ENCODE assay signal across 1 cellular context in the genomic region with DNA sequence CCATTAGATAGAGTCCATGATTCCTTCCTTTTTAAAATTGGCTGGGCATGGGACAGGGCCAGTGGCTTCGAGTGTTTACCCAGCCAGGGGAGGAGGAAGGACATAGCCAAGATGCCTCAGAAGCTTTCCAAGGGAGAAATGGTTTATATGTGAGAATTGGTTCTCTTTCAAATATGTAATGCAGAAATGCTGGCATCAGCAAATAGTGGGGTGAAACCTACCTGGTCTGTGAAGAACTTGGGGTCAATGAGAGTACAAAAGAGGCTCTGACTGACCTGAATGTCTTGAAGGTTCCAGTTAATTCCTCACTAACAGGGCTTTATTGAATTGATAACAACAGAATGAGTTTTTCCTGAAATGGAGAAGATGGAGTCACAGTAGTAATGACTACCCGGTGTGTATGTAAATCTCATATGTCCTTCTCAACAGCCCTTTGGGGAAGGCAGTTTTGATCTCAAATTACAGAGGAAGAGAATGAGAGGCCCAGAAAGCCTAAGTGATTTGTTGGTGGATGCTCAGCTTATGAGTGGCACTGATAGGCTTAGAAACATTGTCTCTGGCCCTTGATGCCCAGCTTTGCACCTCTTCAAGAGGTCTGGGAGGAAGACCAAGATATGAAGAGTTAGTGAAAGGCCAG.
TF ChIP-seq lines count a peak whose summit lies in the region.

No MANE protein-coding gene starts in this region.

TF ChIP-seq in HepG2, 621 proteins besides CTCF, POLR2A, EP300 and RAD21 (continued from another document):
- TF ChIP-seq, protein P1, sequence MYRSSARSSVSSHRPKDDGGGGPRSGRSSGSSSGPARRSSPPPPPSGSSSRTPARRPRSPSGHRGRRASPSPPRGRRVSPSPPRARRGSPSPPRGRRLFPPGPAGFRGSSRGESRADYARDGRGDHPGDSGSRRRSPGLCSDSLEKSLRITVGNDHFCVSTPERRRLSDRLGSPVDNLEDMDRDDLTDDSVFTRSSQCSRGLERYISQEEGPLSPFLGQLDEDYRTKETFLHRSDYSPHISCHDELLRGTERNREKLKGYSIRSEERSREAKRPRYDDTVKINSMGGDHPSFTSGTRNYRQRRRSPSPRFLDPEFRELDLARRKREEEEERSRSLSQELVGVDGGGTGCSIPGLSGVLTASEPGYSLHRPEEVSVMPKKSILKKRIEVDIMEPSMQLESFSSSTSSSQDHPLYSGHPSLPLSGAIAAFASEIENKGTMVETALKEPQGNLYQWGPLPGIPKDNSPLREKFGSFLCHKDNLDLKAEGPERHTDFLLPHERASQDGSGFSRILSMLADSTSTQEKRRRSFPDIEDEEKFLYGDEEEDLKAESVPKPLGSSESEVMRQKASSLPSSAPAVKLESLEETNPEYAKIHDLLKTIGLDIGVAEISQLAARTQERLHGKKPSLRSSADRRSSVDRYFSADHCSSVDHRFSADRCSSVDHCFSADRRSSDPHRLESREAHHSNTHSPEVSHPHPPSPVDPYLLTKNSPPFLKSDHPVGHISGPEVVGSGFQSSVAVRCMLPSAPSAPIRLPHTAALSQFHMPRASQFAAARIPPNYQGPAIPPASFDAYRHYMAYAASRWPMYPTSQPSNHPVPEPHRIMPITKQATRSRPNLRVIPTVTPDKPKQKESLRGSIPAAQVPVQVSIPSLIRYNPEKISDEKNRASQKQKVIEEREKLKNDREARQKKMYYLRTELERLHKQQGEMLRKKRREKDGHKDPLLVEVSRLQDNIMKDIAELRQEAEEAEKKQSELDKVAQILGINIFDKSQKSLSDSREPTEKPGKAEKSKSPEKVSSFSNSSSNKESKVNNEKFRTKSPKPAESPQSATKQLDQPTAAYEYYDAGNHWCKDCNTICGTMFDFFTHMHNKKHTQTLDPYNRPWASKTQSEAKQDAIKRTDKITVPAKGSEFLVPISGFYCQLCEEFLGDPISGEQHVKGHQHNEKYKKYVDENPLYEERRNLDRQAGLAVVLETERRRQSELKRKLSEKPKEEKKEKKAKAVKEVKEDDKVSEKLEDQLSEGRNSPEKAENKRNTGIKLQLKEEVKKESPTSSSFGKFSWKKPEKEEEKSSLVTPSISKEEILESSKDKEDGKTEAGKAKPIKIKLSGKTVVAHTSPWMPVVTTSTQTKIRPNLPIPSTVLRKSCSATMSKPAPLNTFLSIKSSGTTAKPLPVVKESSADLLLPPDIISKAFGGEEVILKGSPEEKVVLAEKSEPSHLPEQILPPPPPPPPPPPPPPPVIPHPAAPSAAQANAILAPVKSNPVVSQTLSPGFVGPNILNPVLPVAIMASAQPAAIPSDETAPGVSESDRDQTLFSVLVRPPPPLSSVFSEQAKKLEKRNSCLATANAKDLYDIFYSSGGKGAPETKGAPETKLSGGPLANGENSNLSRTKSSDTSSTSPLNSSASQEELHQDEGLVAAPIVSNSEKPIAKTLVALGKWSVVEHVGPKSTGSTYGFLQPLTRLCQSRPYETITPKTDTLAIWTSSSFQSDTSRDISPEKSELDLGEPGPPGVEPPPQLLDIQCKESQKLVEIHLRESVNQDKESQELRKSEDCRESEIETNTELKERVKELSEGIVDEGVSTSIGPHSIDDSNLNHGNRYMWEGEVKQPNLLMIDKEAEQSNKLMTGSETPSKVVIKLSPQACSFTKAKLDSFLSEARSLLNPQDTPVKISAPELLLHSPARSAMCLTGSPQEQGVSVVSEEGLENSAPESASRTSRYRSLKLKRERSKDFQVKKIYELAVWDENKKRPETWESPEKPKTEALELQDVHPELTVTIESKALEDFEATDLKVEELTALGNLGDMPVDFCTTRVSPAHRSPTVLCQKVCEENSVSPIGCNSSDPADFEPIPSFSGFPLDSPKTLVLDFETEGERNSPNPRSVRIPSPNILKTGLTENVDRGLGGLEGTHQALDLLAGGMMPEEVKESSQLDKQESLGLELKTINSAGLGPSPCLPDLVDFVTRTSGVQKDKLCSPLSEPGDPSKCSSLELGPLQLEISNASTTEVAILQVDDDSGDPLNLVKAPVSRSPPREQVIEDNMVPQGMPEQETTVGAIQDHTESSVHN (CRISPR knock-in tag; IDR thresholded peaks at IDR 0.05) = no peak
- TF ChIP-seq, protein P2, sequence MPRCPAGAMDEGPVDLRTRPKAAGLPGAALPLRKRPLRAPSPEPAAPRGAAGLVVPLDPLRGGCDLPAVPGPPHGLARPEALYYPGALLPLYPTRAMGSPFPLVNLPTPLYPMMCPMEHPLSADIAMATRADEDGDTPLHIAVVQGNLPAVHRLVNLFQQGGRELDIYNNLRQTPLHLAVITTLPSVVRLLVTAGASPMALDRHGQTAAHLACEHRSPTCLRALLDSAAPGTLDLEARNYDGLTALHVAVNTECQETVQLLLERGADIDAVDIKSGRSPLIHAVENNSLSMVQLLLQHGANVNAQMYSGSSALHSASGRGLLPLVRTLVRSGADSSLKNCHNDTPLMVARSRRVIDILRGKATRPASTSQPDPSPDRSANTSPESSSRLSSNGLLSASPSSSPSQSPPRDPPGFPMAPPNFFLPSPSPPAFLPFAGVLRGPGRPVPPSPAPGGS (CRISPR knock-in tag; IDR thresholded peaks at IDR 0.05) = no peak
- TF ChIP-seq, protein P3, sequence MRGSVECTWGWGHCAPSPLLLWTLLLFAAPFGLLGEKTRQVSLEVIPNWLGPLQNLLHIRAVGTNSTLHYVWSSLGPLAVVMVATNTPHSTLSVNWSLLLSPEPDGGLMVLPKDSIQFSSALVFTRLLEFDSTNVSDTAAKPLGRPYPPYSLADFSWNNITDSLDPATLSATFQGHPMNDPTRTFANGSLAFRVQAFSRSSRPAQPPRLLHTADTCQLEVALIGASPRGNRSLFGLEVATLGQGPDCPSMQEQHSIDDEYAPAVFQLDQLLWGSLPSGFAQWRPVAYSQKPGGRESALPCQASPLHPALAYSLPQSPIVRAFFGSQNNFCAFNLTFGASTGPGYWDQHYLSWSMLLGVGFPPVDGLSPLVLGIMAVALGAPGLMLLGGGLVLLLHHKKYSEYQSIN (CRISPR knock-in tag; IDR thresholded peaks at IDR 0.05; ENCODE audit: borderline replicate concordance) = no peak
- TF ChIP-seq NFRKB (IDR thresholded peaks at IDR 0.05) (no peak), EHMT2 (IDR thresholded peaks at IDR 0.05; ENCODE audit: borderline replicate concordance, low read depth, low read length) (no peak), MAFK (conservative IDR thresholded peaks at IDR 0.05 in 1 of 2, IDR thresholded peaks at IDR 0.05 in 1 of 2; ENCODE audit: low read length in 2 of 2) (peak; percentile 94 to 96)
- TF ChIP-seq, protein P4, sequence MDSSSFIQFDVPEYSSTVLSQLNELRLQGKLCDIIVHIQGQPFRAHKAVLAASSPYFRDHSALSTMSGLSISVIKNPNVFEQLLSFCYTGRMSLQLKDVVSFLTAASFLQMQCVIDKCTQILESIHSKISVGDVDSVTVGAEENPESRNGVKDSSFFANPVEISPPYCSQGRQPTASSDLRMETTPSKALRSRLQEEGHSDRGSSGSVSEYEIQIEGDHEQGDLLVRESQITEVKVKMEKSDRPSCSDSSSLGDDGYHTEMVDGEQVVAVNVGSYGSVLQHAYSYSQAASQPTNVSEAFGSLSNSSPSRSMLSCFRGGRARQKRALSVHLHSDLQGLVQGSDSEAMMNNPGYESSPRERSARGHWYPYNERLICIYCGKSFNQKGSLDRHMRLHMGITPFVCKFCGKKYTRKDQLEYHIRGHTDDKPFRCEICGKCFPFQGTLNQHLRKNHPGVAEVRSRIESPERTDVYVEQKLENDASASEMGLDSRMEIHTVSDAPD (CRISPR knock-in tag; IDR thresholded peaks at IDR 0.05) = no peak
